In genomic region chr10:125911145-125911544, GRCh38 we compare ENCODE assay signal across 21 cellular contexts. TPM values are rescaled to one million over a fixed set of nuclear protein-coding genes. Genes with fewer than 3 reads are reported as not detected.
"Had no signal": no experiment of that assay in that cellular context is flagged by ENCODE, and none has a peak within 500 bp of the region (broad histone marks: within the 10 kb centered on the region; RNA-seq: fewer than 3 reads in every experiment).

No MANE protein-coding gene starts in this region.

- DNase-seq: effector CD4-positive, alpha-beta T cell; endodermal cell; erythroblast; foreskin keratinocyte; hippocampal formation; kidney glomerular epithelial cell; naive B cell; occipital lobe; retina; right lobe of liver; spleen; stimulated activated CD4-positive, alpha-beta T cell treated with anti-CD3 and anti-CD28 coated beads, Interleukin-15, amount 100 ng/mL, for 24 hours; stimulated activated CD4-positive, alpha-beta T cell treated with anti-CD3 and anti-CD28 coated beads, Interleukin-1b, Interleukin-23, amount 100 ng/mL, for 48 hours; stimulated activated CD4-positive, alpha-beta T cell treated with anti-CD3 and anti-CD28 coated beads, Interleukin-4, amount 100 ng/mL, for 24 hours; testis had no signal

- H3K4me3 ChIP-seq: coronary artery, prostate gland, right lobe of liver, spleen, testis, tibial nerve had no signal

- H3K27ac ChIP-seq: coronary artery, foreskin keratinocyte, parathyroid adenoma, prostate gland, right lobe of liver, spleen, testis, tibial nerve had no signal

- ATAC-seq: foreskin keratinocyte; stimulated activated memory B cell treated with anti-CD40 and anti-IgM and Interleukin-4, amounts not matched to agents 10 μg/mL and 1 μg/mL and 100 μg/mL, for 72 hours had no signal

- H3K27me3 ChIP-seq: foreskin keratinocyte, spleen, testis, tibial nerve had no signal

- H3K9me3 ChIP-seq: prostate gland, right lobe of liver, spleen, testis, tibial nerve had no signal

- H3K4me1 ChIP-seq: foreskin keratinocyte, parathyroid adenoma, prostate gland, right lobe of liver, spleen, testis, tibial nerve had no signal

- H3K36me3 ChIP-seq: prostate gland, right lobe of liver, spleen, tibial nerve had no signal

RNA-seq across cellular contexts. Expression of gene FANK1, which starts 14.8 kb away (rescaled TPM):
- total RNA-seq: left lobe of liver had no signal
